Comparison of ENCODE assay signal across 1 cellular context in the genomic region with DNA sequence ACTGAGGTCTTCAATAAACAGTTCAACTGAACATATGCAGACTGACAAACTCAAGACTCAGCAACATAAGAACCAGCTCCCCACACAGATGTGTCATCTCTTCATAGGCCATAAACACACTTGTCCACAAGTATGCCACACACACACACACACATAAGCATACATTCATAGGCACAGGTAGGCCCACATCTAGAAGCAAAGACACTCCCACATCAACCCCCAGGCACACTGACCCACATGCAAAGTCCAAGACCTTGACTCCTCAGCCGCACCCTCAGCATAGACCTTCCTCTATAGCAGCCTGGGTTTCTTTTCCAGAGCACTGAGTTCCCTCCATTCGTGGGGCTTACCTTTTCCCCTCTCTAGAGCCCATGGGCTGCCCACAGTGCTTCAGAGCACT.
TF ChIP-seq lines count a peak whose summit lies in the region.

No MANE protein-coding gene starts in this region.

TF ChIP-seq in HCT116, 20 proteins besides CTCF, POLR2A, EP300 and RAD21:
- TF ChIP-seq EGR1 (IDR thresholded peaks at IDR 0.05; ENCODE audit: low read depth) (no peak), POLR2AphosphoS5 (IDR thresholded peaks at IDR 0.05; ENCODE audit: low read depth, low read length) (no peak), EZH2phosphoT487 (IDR thresholded peaks at IDR 0.05; ENCODE audit: borderline replicate concordance) (no peak), YY1 (IDR thresholded peaks at IDR 0.05; ENCODE audit: extremely low read depth, insufficient replicate concordance, low read depth, low read length) (no peak), SRF (IDR thresholded peaks at IDR 0.05; ENCODE audit: low read depth) (no peak), ZFX (IDR thresholded peaks at IDR 0.05) (no peak), ELF1 (IDR thresholded peaks at IDR 0.05; ENCODE audit: borderline replicate concordance, low read depth) (no peak), CBX3 (IDR thresholded peaks at IDR 0.05; ENCODE audit: low read depth) (no peak), CEBPB (IDR thresholded peaks at IDR 0.05; ENCODE audit: low read depth) (no peak), TCF7L2 (IDR thresholded peaks at IDR 0.05; ENCODE audit: borderline replicate concordance, extremely low read depth, insufficient read depth, insufficient read length) (no peak), FOSL1 (IDR thresholded peaks at IDR 0.05; ENCODE audit: low read depth) (no peak), ZNF274 (IDR thresholded peaks at IDR 0.05; ENCODE audit: low read depth, low read length) (no peak), MAX (IDR thresholded peaks at IDR 0.05) (no peak)
- TF ChIP-seq, protein P1, sequence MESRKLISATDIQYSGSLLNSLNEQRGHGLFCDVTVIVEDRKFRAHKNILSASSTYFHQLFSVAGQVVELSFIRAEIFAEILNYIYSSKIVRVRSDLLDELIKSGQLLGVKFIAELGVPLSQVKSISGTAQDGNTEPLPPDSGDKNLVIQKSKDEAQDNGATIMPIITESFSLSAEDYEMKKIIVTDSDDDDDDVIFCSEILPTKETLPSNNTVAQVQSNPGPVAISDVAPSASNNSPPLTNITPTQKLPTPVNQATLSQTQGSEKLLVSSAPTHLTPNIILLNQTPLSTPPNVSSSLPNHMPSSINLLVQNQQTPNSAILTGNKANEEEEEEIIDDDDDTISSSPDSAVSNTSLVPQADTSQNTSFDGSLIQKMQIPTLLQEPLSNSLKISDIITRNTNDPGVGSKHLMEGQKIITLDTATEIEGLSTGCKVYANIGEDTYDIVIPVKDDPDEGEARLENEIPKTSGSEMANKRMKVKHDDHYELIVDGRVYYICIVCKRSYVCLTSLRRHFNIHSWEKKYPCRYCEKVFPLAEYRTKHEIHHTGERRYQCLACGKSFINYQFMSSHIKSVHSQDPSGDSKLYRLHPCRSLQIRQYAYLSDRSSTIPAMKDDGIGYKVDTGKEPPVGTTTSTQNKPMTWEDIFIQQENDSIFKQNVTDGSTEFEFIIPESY (IDR thresholded peaks at IDR 0.05; ENCODE audit: extremely low read depth, insufficient replicate concordance, low read length) = no peak
- TF ChIP-seq, protein P2, sequence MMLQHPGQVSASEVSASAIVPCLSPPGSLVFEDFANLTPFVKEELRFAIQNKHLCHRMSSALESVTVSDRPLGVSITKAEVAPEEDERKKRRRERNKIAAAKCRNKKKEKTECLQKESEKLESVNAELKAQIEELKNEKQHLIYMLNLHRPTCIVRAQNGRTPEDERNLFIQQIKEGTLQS (IDR thresholded peaks at IDR 0.05) = no peak
